ENCODE assay signal across 12 cellular contexts in the genomic region with DNA sequence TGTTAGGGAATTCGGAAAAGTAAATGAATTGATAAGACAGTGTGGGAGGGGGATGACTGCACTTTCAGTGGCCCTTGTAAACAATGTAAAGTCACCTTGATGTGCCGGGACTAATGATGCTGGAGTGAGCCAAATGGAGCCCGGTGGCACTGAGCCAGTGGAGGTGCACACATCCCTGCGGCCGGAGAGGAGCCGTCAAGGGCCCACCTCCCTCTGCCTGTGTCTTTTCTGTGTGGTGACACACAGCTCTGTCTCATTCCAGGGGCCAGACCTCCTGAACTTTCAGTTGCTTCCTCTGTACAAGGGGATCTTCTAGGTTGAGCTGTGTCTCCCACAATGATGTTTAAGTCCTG.
"Had no signal": no experiment of that assay in that cellular context is flagged by ENCODE, and none has a peak within 500 bp of the region (broad histone marks: within the 10 kb centered on the region; RNA-seq: fewer than 3 reads in every experiment).

No MANE protein-coding gene starts in this region.

- H3K4me3 Mint-ChIP-seq: naive thymus-derived CD8-positive, alpha-beta T cell had no signal

- DNase-seq: effector CD8-positive, alpha-beta T cell; heart left ventricle; hypothalamus; mucosa of descending colon; naive thymus-derived CD8-positive, alpha-beta T cell; posterior cingulate gyrus; right cardiac atrium; small intestine; stimulated activated CD4-positive, alpha-beta T cell treated with anti-CD3 and anti-CD28 coated beads, Interleukin-12 subunit alpha, Interleukin-12 subunit beta, amount 100 ng/mL, for 4 hours; stimulated activated CD4-positive, alpha-beta T cell treated with anti-CD3 and anti-CD28 coated beads, Interleukin-2, amount 100 ng/mL, for 48 hours; stimulated activated naive CD8-positive, alpha-beta T cell treated with anti-CD3 and anti-CD28 coated beads, Interleukin-15, Interleukin-2, amounts not matched to agents 100 U/mL and 50 U/mL, for 24 hours; upper lobe of right lung had no signal

- H3K36me3 Mint-ChIP-seq: naive thymus-derived CD8-positive, alpha-beta T cell had no signal

- H3K27ac Mint-ChIP-seq: naive thymus-derived CD8-positive, alpha-beta T cell had no signal

- H3K9me3 Mint-ChIP-seq: naive thymus-derived CD8-positive, alpha-beta T cell had no signal
